ENCODE assay signal across 18 cellular contexts in genomic region chr10:15344256-15344875, GRCh38. TPM values are rescaled to one million over a fixed set of nuclear protein-coding genes. Genes with fewer than 3 reads are reported as not detected.
DNase-seq lines count a peak whose midpoint lies in the region; ATAC-seq and TF ChIP-seq lines count a peak whose summit lies in the region.
"Had no signal": no experiment of that assay in that cellular context is flagged by ENCODE, and none has a peak within 500 bp of the region (broad histone marks: within the 10 kb centered on the region; RNA-seq: fewer than 3 reads in every experiment).

No MANE protein-coding gene starts in this region.

- no peak overlapping the region for H3K4me3 Mint-ChIP-seq in nephron
- H3K4me3 Mint-ChIP-seq in activated naive CD8-positive, alpha-beta T cell treated with anti-CD3 and anti-CD28 coated beads, Interleukin-2, amount 50 U/mL, for 24 hours = no peak overlapping the region
- H3K4me3 Mint-ChIP-seq: activated CD4-positive, alpha-beta T cell treated with anti-CD3 and anti-CD28 coated beads, Interleukin-2, amount 10 ng/mL, durations not matched to agents 7 days and 5 days; CD4-positive, alpha-beta T cell; naive thymus-derived CD4-positive, alpha-beta T cell had no signal

- H3K27ac Mint-ChIP-seq in nephron = peak overlapping the region; percentile 57 to 72 (median 58)
- no peak overlapping the region for H3K27ac Mint-ChIP-seq in activated naive CD8-positive, alpha-beta T cell treated with anti-CD3 and anti-CD28 coated beads, Interleukin-2, amount 50 U/mL, for 24 hours
- H3K27ac Mint-ChIP-seq: activated CD4-positive, alpha-beta T cell treated with anti-CD3 and anti-CD28 coated beads, Interleukin-2, amount 10 ng/mL, durations not matched to agents 7 days and 5 days; CD4-positive, alpha-beta T cell; naive thymus-derived CD4-positive, alpha-beta T cell had no signal

- H3K36me3 Mint-ChIP-seq in nephron (ENCODE audit: low read depth) = no peaks in the 10 kb centered on the region
- H3K36me3 Mint-ChIP-seq in activated naive CD8-positive, alpha-beta T cell treated with anti-CD3 and anti-CD28 coated beads, Interleukin-2, amount 50 U/mL, for 24 hours (ENCODE audit: low read depth) = no peaks in the 10 kb centered on the region

- H3K27me3 ChIP-seq in A673 (replicated peaks; ENCODE audit: insufficient read depth, low read depth, low read length, poor library complexity) = no peaks in the 10 kb centered on the region
- H3K27me3 ChIP-seq: MG63 had no signal

- ATAC-seq in HG02623 (IDR thresholded peaks at IDR 0.05; ENCODE audit: unreplicated experiment) = no peak
- ATAC-seq in activated naive CD8-positive, alpha-beta T cell treated with anti-CD3 and anti-CD28 coated beads, Interleukin-2, amount 50 U/mL, for 24 hours = no peak
- ATAC-seq: HCT116, psoas muscle had no signal

- H3K27ac ChIP-seq in A673 (ENCODE audit: low read depth, low read length, poor library complexity, severe bottlenecking) = peak overlapping the region; percentile 55
- H3K27ac ChIP-seq in cingulate gyrus (ENCODE audit: low read depth, low read length) = peak overlapping the region; percentile 33
- H3K27ac ChIP-seq: psoas muscle had no signal

- H3K36me3 ChIP-seq in A673 (ENCODE audit: insufficient read depth, low read length, poor library complexity, severe bottlenecking) = no peaks in the 10 kb centered on the region
- H3K36me3 ChIP-seq: MG63 had no signal

- DNase-seq in A673 (ENCODE audit: low spot score) = no peak
- peak; percentile 67 to 71 for DNase-seq in NCI-H526 (lab: John Stamatoyannopoulos, UW)
- no peak for DNase-seq in COR-L47 (lab: John Stamatoyannopoulos, UW)
- DNase-seq in activated naive CD8-positive, alpha-beta T cell treated with anti-CD3 and anti-CD28 coated beads, Interleukin-2, amount 50 U/mL, for 24 hours = no peak
- no peak for DNase-seq in stimulated activated CD4-positive, alpha-beta T cell treated with anti-CD3 and anti-CD28 coated beads, Interleukin-2, amount 100 ng/mL, for 24 hours
- DNase-seq: activated CD4-positive, alpha-beta T cell treated with anti-CD3 and anti-CD28 coated beads, Interleukin-2, amount 10 ng/mL, durations not matched to agents 7 days and 5 days; activated CD8-positive, alpha-beta memory T cell treated with anti-CD3 and anti-CD28 coated beads, Interleukin-2, amount 50 U/mL, for 48 hours; activated gamma-delta T cell treated with Interleukin-2 at 50 U/mL for 16 hours; CD4-positive, alpha-beta T cell; DND-41; MG63; naive thymus-derived CD4-positive, alpha-beta T cell; psoas muscle; stimulated activated CD4-positive, alpha-beta T cell treated with anti-CD3 and anti-CD28 coated beads, Interleukin-4, amount 100 ng/mL, for 24 hours had no signal

- POLR2A ChIA-PET in A673 (lab: Charles Lee; ENCODE audit: low non-redundant PET) = no interaction called here

- peaks cover 46% of the 10 kb centered on the region for H3K4me1 Mint-ChIP-seq in nephron
- H3K4me1 Mint-ChIP-seq in activated naive CD8-positive, alpha-beta T cell treated with anti-CD3 and anti-CD28 coated beads, Interleukin-2, amount 50 U/mL, for 24 hours = no peaks in the 10 kb centered on the region
- H3K4me1 Mint-ChIP-seq: activated CD4-positive, alpha-beta T cell treated with anti-CD3 and anti-CD28 coated beads, Interleukin-2, amount 10 ng/mL, durations not matched to agents 7 days and 5 days had no signal

- peaks cover 3% of the 10 kb centered on the region for H3K27me3 Mint-ChIP-seq in nephron (ENCODE audit: low read depth)
- H3K27me3 Mint-ChIP-seq in activated naive CD8-positive, alpha-beta T cell treated with anti-CD3 and anti-CD28 coated beads, Interleukin-2, amount 50 U/mL, for 24 hours = peaks cover 13% of the 10 kb centered on the region
- H3K27me3 Mint-ChIP-seq: activated CD4-positive, alpha-beta T cell treated with anti-CD3 and anti-CD28 coated beads, Interleukin-2, amount 10 ng/mL, durations not matched to agents 7 days and 5 days; CD4-positive, alpha-beta T cell had no signal

- intact Hi-C loops in A673 (cut with micrococcal nuclease; ENCODE audit: unreplicated experiment) = no loop called here

- TF ChIP-seq CTCF in A673 (conservative IDR thresholded peaks at IDR 0.05; ENCODE audit: low read depth, low read length) (no peak), nephron (IDR thresholded peaks at IDR 0.05; ENCODE audit: unreplicated experiment in 3 of 3) (no peak)

- H3K4me1 ChIP-seq in A673 (ENCODE audit: insufficient read depth, low read length, poor library complexity, severe bottlenecking) = peaks cover 45% of the 10 kb centered on the region
- H3K4me1 ChIP-seq: psoas muscle had no signal

- H3K9me3 ChIP-seq in A673 (ENCODE audit: low read depth, low read length, poor library complexity, severe bottlenecking) = no peaks in the 10 kb centered on the region
- H3K9me3 ChIP-seq: MG63, psoas muscle had no signal

- TSS peak; percentile 27 for BruUV-seq in A673 (replicated peaks; lab: Mats Ljungman, UMichigan)

- CTCF ChIA-PET in A673 (lab: Charles Lee) = no interaction called here

- H3K4me3 ChIP-seq in A673 (ENCODE audit: low read depth, low read length, poor library complexity, severe bottlenecking) = no peak overlapping the region
- H3K4me3 ChIP-seq: MG63, psoas muscle had no signal

- no peaks in the 10 kb centered on the region for H3K9me3 Mint-ChIP-seq in nephron
- no peaks in the 10 kb centered on the region for H3K9me3 Mint-ChIP-seq in activated naive CD8-positive, alpha-beta T cell treated with anti-CD3 and anti-CD28 coated beads, Interleukin-2, amount 50 U/mL, for 24 hours
- H3K9me3 Mint-ChIP-seq: activated CD4-positive, alpha-beta T cell treated with anti-CD3 and anti-CD28 coated beads, Interleukin-2, amount 10 ng/mL, durations not matched to agents 7 days and 5 days; CD4-positive, alpha-beta T cell; naive thymus-derived CD4-positive, alpha-beta T cell had no signal

RNA-seq across cellular contexts. Expression of gene FAM171A1, which starts 26.7 kb away (rescaled TPM):
- 46.5 and 47.1 TPM in 2 replicates for total RNA-seq in A673 (2021)

Comparison
In these comparisons a context has a peak if more than half of its experiments do, and no peak if none do; other contexts are left out.
1. DNase-seq: peak in NCI-H526 (2 of 2); none in A673 (single experiment), COR-L47 (single experiment), activated naive CD8-positive, alpha-beta T cell treated with anti-CD3 and anti-CD28 coated beads, Interleukin-2, amount 50 U/mL, for 24 hours (single experiment) and stimulated activated CD4-positive, alpha-beta T cell treated with anti-CD3 and anti-CD28 coated beads, Interleukin-2, amount 100 ng/mL, for 24 hours (0 of 2).